8 cellular contexts compared by ENCODE assay signal in the genomic region with DNA sequence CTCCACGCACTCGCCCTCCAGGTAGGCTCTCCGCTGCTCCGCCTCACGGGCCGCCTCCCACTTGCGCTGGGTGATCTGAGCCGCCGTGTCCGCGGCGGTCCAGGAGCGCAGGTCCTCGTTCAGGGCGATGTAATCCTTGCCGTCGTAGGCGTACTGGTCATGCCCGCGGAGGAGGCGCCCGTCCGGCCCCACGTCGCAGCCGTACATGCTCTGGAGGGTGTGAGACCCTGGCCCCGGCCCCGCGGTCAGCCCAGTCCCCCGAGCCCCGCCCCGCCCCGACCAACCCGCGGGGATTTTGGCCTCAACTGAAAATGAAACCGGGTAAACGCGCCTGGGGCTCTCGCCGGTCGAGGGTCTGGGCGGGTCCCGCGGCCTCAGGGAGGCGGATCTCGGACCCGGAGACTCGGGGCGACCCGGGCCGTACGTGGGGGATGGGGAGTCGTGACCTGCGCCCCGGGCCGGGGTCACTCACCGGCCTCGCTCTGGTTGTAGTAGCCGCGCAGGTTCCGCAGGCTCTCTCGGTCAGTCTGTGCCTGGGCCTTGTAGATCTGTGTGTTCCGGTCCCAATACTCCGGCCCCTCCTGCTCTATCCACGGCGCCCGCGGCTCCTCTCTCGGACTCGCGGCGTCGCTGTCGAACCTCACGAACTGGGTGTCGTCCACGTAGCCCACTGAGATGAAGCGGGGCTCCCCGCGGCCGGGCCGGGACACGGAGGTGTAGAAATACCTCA. TPM values are rescaled to one million over a fixed set of nuclear protein-coding genes. Genes with fewer than 3 reads are reported as not detected.
DNase-seq lines count a peak whose midpoint lies in the region; TF ChIP-seq lines count a peak whose summit lies in the region.

No MANE protein-coding gene starts in this region.

- no peak overlapping the region for H2BK12ac ChIP-seq in H9 (ENCODE audit: insufficient read length, low read depth, low read length)

- no peak overlapping the region; the same call in none of the 2 replicates for H3K14ac ChIP-seq in H9 (ENCODE audit: insufficient read depth, low read length)

- peaks cover 3% of the 10 kb centered on the region; the same call in 1 of the 2 replicates for H3K27me3 ChIP-seq in H9 (ENCODE audit: insufficient read depth, low read length)
- H3K27me3 ChIP-seq in testis, result no peaks in the 10 kb centered on the region

- H4K8ac ChIP-seq in H9 (replicated peaks; ENCODE audit: insufficient read length, low read depth, low read length), result no peak overlapping the region

- H3K9ac ChIP-seq in H9 (ENCODE audit: extremely low read depth, insufficient read length, low read length), result no peak overlapping the region

- H3K36me3 Mint-ChIP-seq in H9 (ENCODE audit: insufficient read depth in 1 of 3, low read depth in 3 of 3), result peaks cover 6 to 18% (median 12%) of the 10 kb centered on the region in 3 experiments
- peaks cover 15% of the 10 kb centered on the region for H3K36me3 Mint-ChIP-seq in chondrocyte (ENCODE audit: low read depth)

- H2AFZ ChIP-seq in H9 (ENCODE audit: low read length), result no peak overlapping the region

- no peak overlapping the region for H3K4ac ChIP-seq in H9 (ENCODE audit: low read depth, low read length)

- H3K79me1 ChIP-seq in H9 (ENCODE audit: insufficient read depth, low read depth, low read length, poor library complexity, severe bottlenecking), result no peaks in the 10 kb centered on the region

- no peaks in the 10 kb centered on the region for H3K9me3 ChIP-seq in H9 (ENCODE audit: control insufficient read depth, low read depth, low read length)
- H3K9me3 ChIP-seq in testis, result no peaks in the 10 kb centered on the region

- H3K23me2 ChIP-seq in H9 (ENCODE audit: insufficient read length, low read depth, low read length, poor library complexity, severe bottlenecking), result no peaks in the 10 kb centered on the region

- no peaks in the 10 kb centered on the region for H3K36me3 ChIP-seq in testis (ENCODE audit: low read depth, missing control alignments)

- H3K4me3 Mint-ChIP-seq in H9, result peak overlapping the region; percentile 78 to 87
- H3K4me3 Mint-ChIP-seq in chondrocyte (ENCODE audit: unreplicated experiment), result peak overlapping the region; percentile 81

- H2BK120ac ChIP-seq in H9 (ENCODE audit: low read depth, low read length, poor library complexity, severe bottlenecking), result no peak overlapping the region

- DNase-seq in CD1c-positive myeloid dendritic cell (ENCODE audit: extremely low spot score) (peak; percentile 43), H9 (no peak), T-helper 1 cell (peak in 3 of 5 donors; percentile 35 to 62 (median 36)), chondrocyte (ENCODE audit: low spot score) (no peak), lung microvascular endothelial cell (ENCODE audit: low read depth in 2 of 2) (peak; percentile 34 to 53), testis (peak; percentile 44), NCI-H1694 (lab: John Stamatoyannopoulos, UW) (no peak), NCI-H510A (lab: John Stamatoyannopoulos, UW) (no peak)

- H3K4me2 ChIP-seq in H9 (ENCODE audit: insufficient read depth, insufficient read length, low read length), result peak overlapping the region; percentile 51

- no peak overlapping the region for H4K91ac ChIP-seq in H9 (ENCODE audit: insufficient read length, low read depth, low read length)

- no peak overlapping the region for H2AK5ac ChIP-seq in H9 (ENCODE audit: insufficient read length, low read length)

- H3K23ac ChIP-seq in H9 (ENCODE audit: insufficient read length, low read depth, low read length), result no peak overlapping the region

- no peak overlapping the region for H2BK15ac ChIP-seq in H9 (ENCODE audit: low read depth, low read length)

- H3K79me2 ChIP-seq in H9 (ENCODE audit: insufficient read depth, low read length), result no peaks in the 10 kb centered on the region

- no peaks in the 10 kb centered on the region for H3K4me1 ChIP-seq in H9 (ENCODE audit: insufficient read depth, low read length)
- H3K4me1 ChIP-seq in testis, result peaks cover 8% of the 10 kb centered on the region

- no peak overlapping the region for H3K18ac ChIP-seq in H9 (ENCODE audit: insufficient read length, low read depth, low read length)

- TF ChIP-seq CTCF in H9 (conservative IDR thresholded peaks at IDR 0.05) (no peak), chondrocyte (IDR thresholded peaks at IDR 0.05) (no peak), testis (IDR thresholded peaks at IDR 0.05) (no peak)

- H3K4me3 ChIP-seq in testis, result peak overlapping the region; percentile 67 to 75

- H4K5ac ChIP-seq in H9 (ENCODE audit: insufficient read length, low read depth, low read length), result no peak overlapping the region

- H4K20me1 ChIP-seq in H9 (ENCODE audit: control insufficient read depth, insufficient read depth, insufficient read length), result no peaks in the 10 kb centered on the region

- H3K27me3 Mint-ChIP-seq in H9 (ENCODE audit: low read depth), result peaks cover 96% of the 10 kb centered on the region
- H3K27me3 Mint-ChIP-seq in chondrocyte (ENCODE audit: low read depth), result peaks cover 47% of the 10 kb centered on the region

- no peak overlapping the region for H3K27ac ChIP-seq in H9 (ENCODE audit: insufficient read length, low read depth, low read length)
- H3K27ac ChIP-seq in testis, result peak overlapping the region; percentile 76 to 92

- H3K9me3 Mint-ChIP-seq in H9 (peaks cover 2 to 3% of the 10 kb centered on the region in 2 experiments; a peak in 4 of 5 replicates), chondrocyte (ENCODE audit: low read depth) (peaks cover 5% of the 10 kb centered on the region)

- peaks cover 4 to 8% of the 10 kb centered on the region in 2 experiments for H3K4me1 Mint-ChIP-seq in H9
- H3K4me1 Mint-ChIP-seq in chondrocyte (ENCODE audit: low read depth), result peaks cover 15% of the 10 kb centered on the region

- no peak for TF ChIP-seq POLR2A in testis (IDR thresholded peaks at IDR 0.05)

- no peak overlapping the region for H2BK20ac ChIP-seq in H9 (ENCODE audit: low read depth, low read length, poor library complexity, severe bottlenecking)

- intact Hi-C loops in testis (cut with DNase I; ENCODE audit: low total_unique reads), result no loop called here

- no peak overlapping the region for H2BK5ac ChIP-seq in H9 (ENCODE audit: insufficient read length, low read length)

- no peak overlapping the region for H3T11ph ChIP-seq in H9 (ENCODE audit: low read length)

- WGBS in H9 (ENCODE audit: extremely low coverage, insufficient read length, low lambda C conversion rate), result no CpG with 5 or more reads among the region's 83 CpGs
- WGBS in testis, 2 donors, result 0% methylated on average over 2 to 17 of the region's 83 CpGs

- H3K27ac Mint-ChIP-seq in H9 (no peak overlapping the region), chondrocyte (ENCODE audit: unreplicated experiment) (peak overlapping the region; percentile 8)

- no peak overlapping the region for H3K56ac ChIP-seq in H9 (ENCODE audit: insufficient read length, low read depth, low read length)

RNA-seq across cellular contexts. Expression of a gene that starts 0.6 kb away (rescaled TPM):
- total RNA-seq in H9 (2021) (68.6 and 70.7 TPM in 2 replicates), chondrocyte (149 to 216 TPM (median 206 TPM) in 3 replicates), lung microvascular endothelial cell (153 and 307 TPM in 2 replicates), testis (100 to 1,000 TPM; 425 to 439 TPM)
- 943 TPM for polyA plus RNA-seq in testis (ENCODE audit: insufficient read depth, low read depth, low replicate concordance)

RNA-seq across cellular contexts. Expression of a gene that starts 47.0 kb away (rescaled TPM):
- total RNA-seq in H9 (2021), result 8.5 and 8.8 TPM in 2 replicates
- 54.6 to 56.8 TPM (median 56.3 TPM) in 3 replicates for total RNA-seq in chondrocyte
- total RNA-seq in lung microvascular endothelial cell, result 15.3 and 31.4 TPM in 2 replicates
- 10 to 100 TPM; 24.7 to 28.2 TPM for total RNA-seq in testis
- 18.2 TPM for polyA plus RNA-seq in testis (ENCODE audit: insufficient read depth, low read depth, low replicate concordance)

Comparison
In these comparisons a context has a peak if more than half of its experiments do, and no peak if none do; other contexts are left out.
1. DNase-seq: peak in CD1c-positive myeloid dendritic cell (single experiment), T-helper 1 cell (3 of 5), lung microvascular endothelial cell (2 of 2) and testis (single experiment); none in H9 (single experiment), chondrocyte (single experiment), NCI-H1694 (single experiment) and NCI-H510A (single experiment).